ENCODE assay signal across 1 cellular context in genomic region chr5:134577796-134578577, GRCh38.
TF ChIP-seq lines count a peak whose summit lies in the region.

No MANE protein-coding gene starts in this region.

TF ChIP-seq in HepG2, 621 proteins besides CTCF, POLR2A, EP300 and RAD21 (continues in another document):
- 0 out of 2 replicates have a peak, but pooled peaks have one; percentile 12 for TF ChIP-seq FOSL2 (CRISPR knock-in tag; IDR thresholded peaks at IDR 0.05)
- no peak for TF ChIP-seq ZNF709 (CRISPR knock-in tag; IDR thresholded peaks at IDR 0.05)
- peak; percentile 40 to 65; a peak in 2 of 4 replicates for TF ChIP-seq HMGXB4 (CRISPR knock-in tag; IDR thresholded peaks at IDR 0.05; ENCODE audit: borderline replicate concordance in 1 of 2, low read depth in 1 of 2)
- TF ChIP-seq PHF5A (CRISPR knock-in tag; IDR thresholded peaks at IDR 0.05; ENCODE audit: low read depth, unreplicated experiment): no peak
- TF ChIP-seq DZIP1 (CRISPR knock-in tag; IDR thresholded peaks at IDR 0.05): no peak
- TF ChIP-seq ZXDC (CRISPR knock-in tag; IDR thresholded peaks at IDR 0.05): no peak
- peak; percentile 34; the same call in 1 of the 2 replicates for TF ChIP-seq GATAD2A (CRISPR knock-in tag; IDR thresholded peaks at IDR 0.05)
- peak; percentile 94 for TF ChIP-seq STAG1 (CRISPR knock-in tag; IDR thresholded peaks at IDR 0.05)
- TF ChIP-seq SALL1 (CRISPR knock-in tag; IDR thresholded peaks at IDR 0.05): peak; percentile 50
- TF ChIP-seq ZBTB25 (CRISPR knock-in tag; IDR thresholded peaks at IDR 0.05): no peak
- peak; percentile 55; the same call in 1 of the 2 replicates for TF ChIP-seq KDM2A (CRISPR knock-in tag; IDR thresholded peaks at IDR 0.05; ENCODE audit: borderline replicate concordance, low read depth)
- peak; percentile 95 for TF ChIP-seq SMC3 (IDR thresholded peaks at IDR 0.05; ENCODE audit: low read length)
- no peak for TF ChIP-seq TEAD3 (CRISPR knock-in tag; optimal IDR thresholded peaks at IDR 0.05; ENCODE audit: borderline replicate concordance)
- no peak for TF ChIP-seq ZNF549 (CRISPR knock-in tag; IDR thresholded peaks at IDR 0.05)
- TF ChIP-seq MIXL1 (CRISPR knock-in tag; IDR thresholded peaks at IDR 0.05): 0 out of 2 replicates have a peak, but pooled peaks have one; percentile 22
- TF ChIP-seq XRCC5 (optimal IDR thresholded peaks at IDR 0.05; ENCODE audit: low read length): peak; percentile 68
- 0 out of 2 replicates have a peak, but pooled peaks have one; percentile 22 for TF ChIP-seq SAP130 (CRISPR knock-in tag; IDR thresholded peaks at IDR 0.05; ENCODE audit: low read depth)
- no peak for TF ChIP-seq NFE2 (CRISPR knock-in tag; IDR thresholded peaks at IDR 0.05)
- peak; percentile 71 for TF ChIP-seq ZNF574 (CRISPR knock-in tag; IDR thresholded peaks at IDR 0.05)
- 0 out of 2 replicates have a peak, but pooled peaks have one; percentile 9 for TF ChIP-seq ARID4A (CRISPR knock-in tag; IDR thresholded peaks at IDR 0.05; ENCODE audit: borderline replicate concordance)
- TF ChIP-seq SSRP1 (CRISPR knock-in tag; IDR thresholded peaks at IDR 0.05): no peak
- no peak for TF ChIP-seq GATA4 (IDR thresholded peaks at IDR 0.05; ENCODE audit: borderline replicate concordance, low read depth)
- 0 out of 2 replicates have a peak, but pooled peaks have one; percentile 16 for TF ChIP-seq ZNF501 (CRISPR knock-in tag; IDR thresholded peaks at IDR 0.05)
- no peak for TF ChIP-seq THAP11 (CRISPR knock-in tag; IDR thresholded peaks at IDR 0.05)
- no peak for TF ChIP-seq ZBTB3 (CRISPR knock-in tag; IDR thresholded peaks at IDR 0.05; ENCODE audit: borderline replicate concordance, low read depth)
- no peak for TF ChIP-seq DBP (CRISPR knock-in tag; IDR thresholded peaks at IDR 0.05; ENCODE audit: not compliant biosample characterization)
- TF ChIP-seq ELF3 (CRISPR knock-in tag; IDR thresholded peaks at IDR 0.05): 0 out of 2 replicates have a peak, but pooled peaks have one; percentile 42
- TF ChIP-seq ZNF572 (CRISPR knock-in tag; IDR thresholded peaks at IDR 0.05): no peak
- no peak for TF ChIP-seq PAX8 (CRISPR knock-in tag; IDR thresholded peaks at IDR 0.05; ENCODE audit: borderline replicate concordance)
- no peak for TF ChIP-seq ZNF563 (CRISPR knock-in tag; IDR thresholded peaks at IDR 0.05)
- TF ChIP-seq ZBTB33 (CRISPR knock-in tag; IDR thresholded peaks at IDR 0.05): 0 out of 2 replicates have a peak, but pooled peaks have one; percentile 11
- no peak for TF ChIP-seq ZFP82 (CRISPR knock-in tag; IDR thresholded peaks at IDR 0.05; ENCODE audit: borderline replicate concordance)
- TF ChIP-seq ZSCAN21 (CRISPR knock-in tag; IDR thresholded peaks at IDR 0.05; ENCODE audit: borderline replicate concordance): no peak
- no peak for TF ChIP-seq GLI4 (CRISPR knock-in tag; IDR thresholded peaks at IDR 0.05; ENCODE audit: borderline replicate concordance)
- 0 out of 2 replicates have a peak, but pooled peaks have one; percentile 34 for TF ChIP-seq HNF1B (CRISPR knock-in tag; IDR thresholded peaks at IDR 0.05)
- TF ChIP-seq SPEN (CRISPR knock-in tag; IDR thresholded peaks at IDR 0.05; ENCODE audit: low read depth): 0 out of 2 replicates have a peak, but pooled peaks have one; percentile 33
